ENCODE assay signal across 8 cellular contexts in genomic region chr12:47755655-47756562, GRCh38. TPM values are rescaled to one million over a fixed set of nuclear protein-coding genes. Genes with fewer than 3 reads are reported as not detected.
DNase-seq lines count a peak whose midpoint lies in the region; ATAC-seq, FAIRE-seq and TF ChIP-seq lines count a peak whose summit lies in the region.

No MANE protein-coding gene starts in this region.

- no TSS peak for BruUV-seq in Calu3 (replicated peaks; lab: Mats Ljungman, UMichigan)

- intact Hi-C loops in Calu3 (cut with micrococcal nuclease; ENCODE audit: unreplicated experiment), result no loop called here

- peaks cover 51% of the 10 kb centered on the region for H3K4me1 Mint-ChIP-seq in Calu3 (ENCODE audit: low read depth, unreplicated experiment)
- H3K4me1 Mint-ChIP-seq in stimulated activated memory B cell treated with anti-CD40 and anti-IgM and Interleukin-4, amounts not matched to agents 10 μg/mL and 1 μg/mL and 100 μg/mL, for 72 hours, result peaks cover 67% of the 10 kb centered on the region

- H3K36me3 Mint-ChIP-seq in Calu3 (ENCODE audit: insufficient read depth, unreplicated experiment), result peaks cover 25% of the 10 kb centered on the region
- no peaks in the 10 kb centered on the region for H3K36me3 Mint-ChIP-seq in stimulated activated memory B cell treated with anti-CD40 and anti-IgM and Interleukin-4, amounts not matched to agents 10 μg/mL and 1 μg/mL and 100 μg/mL, for 72 hours

- ATAC-seq in GM19328 (IDR thresholded peaks at IDR 0.05; ENCODE audit: unreplicated experiment), result peak; percentile 50
- ATAC-seq in HG03280 (IDR thresholded peaks at IDR 0.05; ENCODE audit: unreplicated experiment), result peak; percentile 67
- peak; percentile 78 for ATAC-seq in stimulated activated memory B cell treated with anti-CD40 and anti-IgM and Interleukin-4, amounts not matched to agents 10 μg/mL and 1 μg/mL and 100 μg/mL, for 72 hours

- no peak for TF ChIP-seq CTCF in Calu3 (IDR thresholded peaks at IDR 0.05; ENCODE audit: unreplicated experiment)

- CTCF ChIA-PET in Calu3 (lab: Charles Lee), result interaction anchor here (1.5 to 3.3 kb wide), 3 partner anchors 12 to 41 kb away, joined by 3 to 21 read pairs (median 13); no protein-coding TSS in a partner anchor

- no peaks in the 10 kb centered on the region for H3K9me3 Mint-ChIP-seq in Calu3 (ENCODE audit: low read depth, unreplicated experiment)
- H3K9me3 Mint-ChIP-seq in stimulated activated memory B cell treated with anti-CD40 and anti-IgM and Interleukin-4, amounts not matched to agents 10 μg/mL and 1 μg/mL and 100 μg/mL, for 72 hours, result no peaks in the 10 kb centered on the region

- no peaks in the 10 kb centered on the region for H3K27me3 Mint-ChIP-seq in Calu3 (ENCODE audit: unreplicated experiment)
- no peaks in the 10 kb centered on the region for H3K27me3 Mint-ChIP-seq in stimulated activated memory B cell treated with anti-CD40 and anti-IgM and Interleukin-4, amounts not matched to agents 10 μg/mL and 1 μg/mL and 100 μg/mL, for 72 hours

- no peak for FAIRE-seq in RCC 7860 (lab: Jason Lieb, UNC)

- DNase-seq in Calu3, result peak; percentile 50
- DNase-seq in central memory CD4-positive, alpha-beta T cell, result peak; percentile 29
- DNase-seq in RCC 7860 (ENCODE audit: low spot score), result no peak
- no peak for DNase-seq in NCI-H2196 (lab: John Stamatoyannopoulos, UW; ENCODE audit: unreplicated experiment)
- DNase-seq in COR-L47 (lab: John Stamatoyannopoulos, UW), result no peak

- peak overlapping the region; percentile 59 for H3K27ac Mint-ChIP-seq in Calu3 (ENCODE audit: unreplicated experiment)
- peak overlapping the region; percentile 87 for H3K27ac Mint-ChIP-seq in stimulated activated memory B cell treated with anti-CD40 and anti-IgM and Interleukin-4, amounts not matched to agents 10 μg/mL and 1 μg/mL and 100 μg/mL, for 72 hours

- peak overlapping the region; percentile 18 for H3K4me3 Mint-ChIP-seq in Calu3 (ENCODE audit: low read depth, unreplicated experiment)
- H3K4me3 Mint-ChIP-seq in stimulated activated memory B cell treated with anti-CD40 and anti-IgM and Interleukin-4, amounts not matched to agents 10 μg/mL and 1 μg/mL and 100 μg/mL, for 72 hours, result peak overlapping the region; percentile 67

RNA-seq across cellular contexts. Expression of gene RAPGEF3, which starts 2.8 kb away (rescaled TPM):
- 8.2 and 11.0 TPM in 2 replicates for total RNA-seq in Calu3 (2022)

RNA-seq across cellular contexts. Expression of gene SLC48A1, which starts 17.1 kb away (rescaled TPM):
- total RNA-seq in Calu3 (2022), result 17.0 and 17.2 TPM in 2 replicates

RNA-seq across cellular contexts. Expression of gene ENDOU, which starts 30.6 kb away (rescaled TPM):
- 0.42 TPM in 1 of 2 replicates, not detected in the other for total RNA-seq in Calu3 (2022)

RNA-seq across cellular contexts. Expression of gene RPAP3, which starts 50.1 kb away (rescaled TPM):
- 29.7 and 33.5 TPM in 2 replicates for total RNA-seq in Calu3 (2022)

Comparison
In these comparisons a context has a peak if more than half of its experiments do, and no peak if none do; other contexts are left out.
1. DNase-seq: peak in Calu3 (single experiment) and central memory CD4-positive, alpha-beta T cell (single experiment); none in RCC 7860 (single experiment), NCI-H2196 (single experiment) and COR-L47 (single experiment).
2. Peak in every context shown above with its lines, with median percentiles within 50 percentile points of each other: ATAC-seq.